Comparison of ENCODE assay signal across 21 cellular contexts in the genomic region with DNA sequence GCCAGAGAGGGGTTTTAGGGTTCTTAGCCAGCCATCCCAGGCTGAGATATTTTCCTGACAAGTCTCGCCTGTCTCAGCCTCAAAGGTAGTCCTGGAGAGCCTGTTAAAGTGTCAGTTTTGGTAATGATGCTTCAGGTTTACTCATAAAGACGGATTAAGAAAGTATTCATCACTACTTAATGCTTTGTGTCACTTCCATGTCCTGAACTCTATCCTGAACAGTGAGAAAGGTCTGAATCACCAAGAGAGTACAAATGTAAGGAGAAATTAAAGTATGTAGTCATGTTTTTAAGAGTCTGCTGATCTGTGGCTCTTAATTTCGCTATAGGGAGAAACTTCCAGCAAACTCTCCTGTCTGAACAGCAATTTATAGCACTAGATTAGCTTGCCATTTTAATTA. TPM values are rescaled to one million over a fixed set of nuclear protein-coding genes. Genes with fewer than 3 reads are reported as not detected.
DNase-seq lines count a peak whose midpoint lies in the region; ATAC-seq and TF ChIP-seq lines count a peak whose summit lies in the region.
"Had no signal": no experiment of that assay in that cellular context is flagged by ENCODE, and none has a peak within 500 bp of the region (broad histone marks: within the 10 kb centered on the region; RNA-seq: fewer than 3 reads in every experiment).

No MANE protein-coding gene starts in this region.

- no peaks in the 10 kb centered on the region for H3K36me3 ChIP-seq in body of pancreas (replicated peaks in 1 of 2; ENCODE audit: insufficient read depth in 1 of 2, low read depth in 2 of 2)
- H3K36me3 ChIP-seq in HAP-1 (replicated peaks), result peaks cover 5% of the 10 kb centered on the region; the same call in 1 of the 2 replicates

- H3K27ac ChIP-seq in RWPE1 (no peak overlapping the region), body of pancreas (no peak overlapping the region)
- H3K27ac ChIP-seq: BLaER1 treated with 17β-estradiol and CSF1 and Interleukin-3, amounts not matched to agents 10 nM and 100 nM; KMS-11; SK-N-MC had no signal

- H3K9me3 ChIP-seq in body of pancreas (no peaks in the 10 kb centered on the region), HAP-1 (no peaks in the 10 kb centered on the region)

- CTCF ChIA-PET in Calu3 (lab: Charles Lee), result no interaction called here
- CTCF ChIA-PET in RWPE1 (lab: Yijun Ruan, JAX), result no interaction called here

- no peaks in the 10 kb centered on the region for H3K27me3 ChIP-seq in body of pancreas
- no peaks in the 10 kb centered on the region for H3K27me3 ChIP-seq in HAP-1 (ENCODE audit: low read depth)
- H3K27me3 ChIP-seq: BLaER1 treated with 17β-estradiol and CSF1 and Interleukin-3, amounts not matched to agents 10 nM and 100 nM had no signal

- WGBS in body of pancreas, 2 donors, result 85 to 93% methylated on average over 3 of the region's 3 CpGs

- no peaks in the 10 kb centered on the region for H3K4me1 Mint-ChIP-seq in Calu3 (ENCODE audit: low read depth, unreplicated experiment)
- H3K4me1 Mint-ChIP-seq: CD4-positive, alpha-beta memory T cell had no signal

- POLR2A ChIA-PET in RWPE1 (lab: Yijun Ruan, JAX; ENCODE audit: low non-redundant PET), result no interaction called here

- ATAC-seq in esophagus mucosa (peak; percentile 89), body of pancreas (no peak), GM19467 (IDR thresholded peaks at IDR 0.05; ENCODE audit: unreplicated experiment) (no peak)

- DNase-seq in Calu3, result no peak
- DNase-seq in HT1080 (ENCODE audit: low read depth), result peak; percentile 2
- peak; percentile 8 for DNase-seq in RWPE1 (ENCODE audit: low spot score)
- DNase-seq in body of pancreas, result no peak
- DNase-seq in activated CD4-positive, alpha-beta T cell treated with anti-CD3 and anti-CD28 coated beads, Interleukin-2, amount 50 U/mL, for 48 hours, result no peak
- DNase-seq in HAP-1 (ENCODE audit: low spot score in 2 of 2), result no peak
- DNase-seq: 8988T; CD4-positive, alpha-beta memory T cell; GDM1; NCI-H1694; NCI-H2081; NCI-H2171; NCI-H345; NCI-H526; SHP77 treated with DMSO at 0.1 percent for 48 hours; SW 1271 had no signal

- H3K27me3 Mint-ChIP-seq in Calu3 (ENCODE audit: unreplicated experiment), result no peaks in the 10 kb centered on the region
- H3K27me3 Mint-ChIP-seq: CD4-positive, alpha-beta memory T cell had no signal

- no peak for TF ChIP-seq POLR2A in body of pancreas (IDR thresholded peaks at IDR 0.05)

- in situ Hi-C loops in HAP-1 (cut with MboI; ENCODE audit: low sequenced_read_pairs), result no loop called here

- H3K9me3 Mint-ChIP-seq in Calu3 (ENCODE audit: low read depth, unreplicated experiment), result no peaks in the 10 kb centered on the region

- no peaks in the 10 kb centered on the region for H3K36me3 Mint-ChIP-seq in Calu3 (ENCODE audit: insufficient read depth, unreplicated experiment)

- H3K4me3 ChIP-seq in body of pancreas (no peak overlapping the region), HAP-1 (no peak overlapping the region)
- H3K4me3 ChIP-seq: BLaER1 treated with 17β-estradiol and CSF1 and Interleukin-3, amounts not matched to agents 10 nM and 100 nM; SK-N-MC had no signal

- TF ChIP-seq CTCF in Calu3 (IDR thresholded peaks at IDR 0.05; ENCODE audit: unreplicated experiment) (no peak), RWPE1 (conservative IDR thresholded peaks at IDR 0.05; ENCODE audit: low read depth) (no peak), body of pancreas (IDR thresholded peaks at IDR 0.05) (no peak)

- no TSS peak for BruUV-seq in Calu3 (replicated peaks; lab: Mats Ljungman, UMichigan)

- intact Hi-C loops in Calu3 (cut with micrococcal nuclease; ENCODE audit: unreplicated experiment) (no loop called here), body of pancreas (cut with DNase I) (no loop called here)

- no peaks in the 10 kb centered on the region for H3K4me1 ChIP-seq in body of pancreas
- H3K4me1 ChIP-seq in HAP-1, result no peaks in the 10 kb centered on the region; the same call in 1 of the 2 replicates
- H3K4me1 ChIP-seq: BLaER1 treated with 17β-estradiol and CSF1 and Interleukin-3, amounts not matched to agents 10 nM and 100 nM had no signal

- H3K27ac Mint-ChIP-seq in Calu3 (ENCODE audit: unreplicated experiment), result peak overlapping the region; percentile 30
- H3K27ac Mint-ChIP-seq: CD4-positive, alpha-beta memory T cell had no signal

- no peak overlapping the region for H3K4me3 Mint-ChIP-seq in Calu3 (ENCODE audit: low read depth, unreplicated experiment)
- H3K4me3 Mint-ChIP-seq: CD4-positive, alpha-beta memory T cell had no signal

RNA-seq across cellular contexts. Expression of a gene that starts 14.0 kb away (rescaled TPM):
- 16.6 and 18.9 TPM in 2 replicates for total RNA-seq in Calu3 (2022)
- 5.6 and 6.1 TPM in 2 replicates for total RNA-seq in HT1080 (2014; rRNA removed; shearing (Covaris generic))
- 7.9 and 8.5 TPM in 2 replicates for polyA plus RNA-seq in HT1080 (2015; cell fraction: cytosol; rRNA removed)
- polyA plus RNA-seq in HT1080 (2015; cell fraction: nucleus; rRNA removed), result 15.7 and 17.0 TPM in 2 replicates
- 2.9 TPM for total RNA-seq in esophagus mucosa
- 1 to 10 TPM; 2.9 to 4.3 TPM for total RNA-seq in body of pancreas

RNA-seq across cellular contexts. Expression of a gene that starts 14.3 kb away (rescaled TPM):
- total RNA-seq in Calu3 (2022) (67.2 and 68.9 TPM in 2 replicates), esophagus mucosa (33.3 TPM), body of pancreas (10 to 100 TPM; 47.5 to 50.4 TPM)
- total RNA-seq in HT1080 (2014; rRNA removed; shearing (Covaris generic)), result 34.8 and 46.7 TPM in 2 replicates
- polyA plus RNA-seq in HT1080 (2015; cell fraction: cytosol; rRNA removed), result 49.1 and 59.8 TPM in 2 replicates
- polyA plus RNA-seq in HT1080 (2015; cell fraction: nucleus; rRNA removed), result 57.6 and 61.6 TPM in 2 replicates

Comparison
In these comparisons a context has a peak if more than half of its experiments do, and no peak if none do; other contexts are left out.
1. DNase-seq: peak in HT1080 (single experiment) and RWPE1 (single experiment); none in Calu3 (single experiment), body of pancreas (0 of 4), activated CD4-positive, alpha-beta T cell treated with anti-CD3 and anti-CD28 coated beads, Interleukin-2, amount 50 U/mL, for 48 hours (0 of 2) and HAP-1 (0 of 2).